In the genomic region with DNA sequence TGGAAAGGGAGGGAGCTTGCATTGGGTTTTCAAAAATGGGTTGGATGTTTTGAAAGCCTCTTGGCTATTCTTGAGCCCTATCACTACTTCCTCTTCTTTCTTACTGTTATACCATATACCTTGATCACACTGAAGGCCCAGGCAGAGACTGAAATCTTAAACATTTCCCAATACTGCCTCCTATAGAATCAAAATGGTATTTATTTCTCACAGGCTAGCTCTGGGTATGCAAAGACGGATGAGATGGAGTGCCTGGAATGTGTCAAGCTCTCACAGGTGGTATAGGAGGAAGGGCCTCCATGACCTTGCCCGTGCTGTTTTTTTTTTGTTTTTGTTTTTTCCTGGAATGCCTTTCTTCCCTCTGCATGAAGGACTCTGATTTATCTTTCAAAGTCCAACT, we compare ENCODE assay signal across 1 cellular context.
TF ChIP-seq lines count a peak whose summit lies in the region.

No MANE protein-coding gene starts in this region.

TF ChIP-seq in K562, 482 proteins besides CTCF, POLR2A, EP300 and RAD21 (continued from another document):
- TF ChIP-seq, protein P1, sequence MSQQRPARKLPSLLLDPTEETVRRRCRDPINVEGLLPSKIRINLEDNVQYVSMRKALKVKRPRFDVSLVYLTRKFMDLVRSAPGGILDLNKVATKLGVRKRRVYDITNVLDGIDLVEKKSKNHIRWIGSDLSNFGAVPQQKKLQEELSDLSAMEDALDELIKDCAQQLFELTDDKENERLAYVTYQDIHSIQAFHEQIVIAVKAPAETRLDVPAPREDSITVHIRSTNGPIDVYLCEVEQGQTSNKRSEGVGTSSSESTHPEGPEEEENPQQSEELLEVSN (IDR thresholded peaks at IDR 0.05; ENCODE audit: borderline replicate concordance in 1 of 2, extremely low read depth in 1 of 2, insufficient read depth in 1 of 2, insufficient read length in 1 of 2, low read depth in 1 of 2, low read length in 1 of 2, poor library complexity in 1 of 2, severe bottlenecking in 1 of 2): no peak
- TF ChIP-seq SAFB2 (IDR thresholded peaks at IDR 0.05; ENCODE audit: borderline replicate concordance, low read depth, low read length, severe bottlenecking) (no peak), SMC3 (conservative IDR thresholded peaks at IDR 0.05; ENCODE audit: insufficient read depth, low read depth, low read length) (0 out of 2 replicates have a peak, but pooled peaks have one; percentile 10), DNMT1 (IDR thresholded peaks at IDR 0.05) (no peak), ZNF445 (CRISPR knock-in tag; IDR thresholded peaks at IDR 0.05; ENCODE audit: low read depth) (no peak), KHSRP (IDR thresholded peaks at IDR 0.05) (no peak), GABPB2 (CRISPR knock-in tag; conservative IDR thresholded peaks at IDR 0.05) (no peak), CEBPB (tag; IDR thresholded peaks at IDR 0.05) (no peak), MCM5 (IDR thresholded peaks at IDR 0.05; ENCODE audit: low read depth) (no peak), BDP1 (IDR thresholded peaks at IDR 0.05; ENCODE audit: insufficient read depth, insufficient read length) (no peak)
- TF ChIP-seq, protein P2, sequence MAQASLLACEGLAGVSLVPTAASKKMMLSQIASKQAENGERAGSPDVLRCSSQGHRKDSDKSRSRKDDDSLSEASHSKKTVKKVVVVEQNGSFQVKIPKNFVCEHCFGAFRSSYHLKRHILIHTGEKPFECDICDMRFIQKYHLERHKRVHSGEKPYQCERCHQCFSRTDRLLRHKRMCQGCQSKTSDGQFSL (CRISPR knock-in tag; IDR thresholded peaks at IDR 0.05): no peak
- TF ChIP-seq, protein P2 (tag; IDR thresholded peaks at IDR 0.05): no peak
- TF ChIP-seq, protein P3, sequence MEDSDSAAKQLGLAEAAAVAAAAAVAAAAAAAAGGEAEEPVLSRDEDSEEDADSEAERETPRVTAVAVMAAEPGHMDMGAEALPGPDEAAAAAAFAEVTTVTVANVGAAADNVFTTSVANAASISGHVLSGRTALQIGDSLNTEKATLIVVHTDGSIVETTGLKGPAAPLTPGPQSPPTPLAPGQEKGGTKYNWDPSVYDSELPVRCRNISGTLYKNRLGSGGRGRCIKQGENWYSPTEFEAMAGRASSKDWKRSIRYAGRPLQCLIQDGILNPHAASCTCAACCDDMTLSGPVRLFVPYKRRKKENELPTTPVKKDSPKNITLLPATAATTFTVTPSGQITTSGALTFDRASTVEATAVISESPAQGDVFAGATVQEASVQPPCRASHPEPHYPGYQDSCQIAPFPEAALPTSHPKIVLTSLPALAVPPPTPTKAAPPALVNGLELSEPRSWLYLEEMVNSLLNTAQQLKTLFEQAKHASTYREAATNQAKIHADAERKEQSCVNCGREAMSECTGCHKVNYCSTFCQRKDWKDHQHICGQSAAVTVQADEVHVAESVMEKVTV (CRISPR knock-in tag; IDR thresholded peaks at IDR 0.05): peak; percentile 64; the same call in 1 of the 2 replicates
- TF ChIP-seq, protein P4, sequence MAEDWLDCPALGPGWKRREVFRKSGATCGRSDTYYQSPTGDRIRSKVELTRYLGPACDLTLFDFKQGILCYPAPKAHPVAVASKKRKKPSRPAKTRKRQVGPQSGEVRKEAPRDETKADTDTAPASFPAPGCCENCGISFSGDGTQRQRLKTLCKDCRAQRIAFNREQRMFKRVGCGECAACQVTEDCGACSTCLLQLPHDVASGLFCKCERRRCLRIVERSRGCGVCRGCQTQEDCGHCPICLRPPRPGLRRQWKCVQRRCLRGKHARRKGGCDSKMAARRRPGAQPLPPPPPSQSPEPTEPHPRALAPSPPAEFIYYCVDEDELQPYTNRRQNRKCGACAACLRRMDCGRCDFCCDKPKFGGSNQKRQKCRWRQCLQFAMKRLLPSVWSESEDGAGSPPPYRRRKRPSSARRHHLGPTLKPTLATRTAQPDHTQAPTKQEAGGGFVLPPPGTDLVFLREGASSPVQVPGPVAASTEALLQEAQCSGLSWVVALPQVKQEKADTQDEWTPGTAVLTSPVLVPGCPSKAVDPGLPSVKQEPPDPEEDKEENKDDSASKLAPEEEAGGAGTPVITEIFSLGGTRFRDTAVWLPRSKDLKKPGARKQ (CRISPR knock-in tag; IDR thresholded peaks at IDR 0.05): no peak
- TF ChIP-seq, protein P5, sequence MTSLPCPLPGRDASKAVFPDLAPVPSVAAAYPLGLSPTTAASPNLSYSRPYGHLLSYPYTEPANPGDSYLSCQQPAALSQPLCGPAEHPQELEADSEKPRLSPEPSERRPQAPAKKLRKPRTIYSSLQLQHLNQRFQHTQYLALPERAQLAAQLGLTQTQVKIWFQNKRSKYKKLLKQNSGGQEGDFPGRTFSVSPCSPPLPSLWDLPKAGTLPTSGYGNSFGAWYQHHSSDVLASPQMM (CRISPR knock-in tag; IDR thresholded peaks at IDR 0.05): no peak
